In the genomic region with DNA sequence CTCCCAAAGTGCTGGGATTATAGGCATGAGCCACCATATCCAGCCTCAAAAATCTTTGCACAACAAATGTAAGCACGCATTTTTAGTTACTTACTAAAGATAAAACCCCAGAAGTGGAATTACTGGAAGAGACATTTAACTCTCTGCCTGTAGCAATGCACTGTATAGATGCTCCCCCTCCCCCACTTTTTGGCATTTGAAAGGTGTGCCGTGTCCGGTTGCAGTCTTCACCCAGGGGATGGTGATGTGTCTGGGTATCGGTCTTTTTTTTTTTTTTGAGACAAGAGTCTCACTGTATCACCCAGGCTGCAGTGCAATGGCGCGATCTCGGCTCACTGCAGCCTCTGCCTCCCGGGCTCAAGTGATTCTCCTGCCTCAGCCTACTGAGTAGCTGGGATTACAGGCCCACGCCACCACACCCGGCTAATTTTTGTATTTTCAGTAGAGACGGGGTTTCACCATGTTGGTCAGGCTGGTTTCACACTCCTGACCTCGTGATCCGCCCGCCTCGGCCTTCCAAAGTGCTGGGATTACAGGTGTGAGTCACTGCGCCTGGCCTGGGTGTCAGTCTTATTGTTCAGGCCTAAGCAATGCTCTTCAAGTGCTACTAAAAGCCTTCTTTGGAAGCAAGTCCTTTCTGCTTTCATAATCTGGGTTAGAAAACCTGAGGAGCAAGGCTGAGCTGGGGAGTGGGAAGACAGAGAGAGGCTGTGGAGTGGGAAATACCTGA, we compare ENCODE assay signal across 12 cellular contexts. TPM values are rescaled to one million over a fixed set of nuclear protein-coding genes. Genes with fewer than 3 reads are reported as not detected.
"Had no signal": no experiment of that assay in that cellular context is flagged by ENCODE, and none has a peak within 500 bp of the region (broad histone marks: within the 10 kb centered on the region; RNA-seq: fewer than 3 reads in every experiment).

No MANE protein-coding gene starts in this region.

RNA-seq across cellular contexts. Expression of a gene that starts 23.0 kb away (rescaled TPM):
- total RNA-seq: left ventricle myocardium inferior, lower leg skin, mesothelial cell of epicardium, mononuclear cell, natural killer cell, omental fat pad, right cardiac atrium, sciatic nerve, temporal lobe, tibial nerve, urinary bladder had no signal
- polyA plus RNA-seq: immature natural killer cell had no signal
